Comparison of ENCODE assay signal across 1 cellular context in the genomic region with DNA sequence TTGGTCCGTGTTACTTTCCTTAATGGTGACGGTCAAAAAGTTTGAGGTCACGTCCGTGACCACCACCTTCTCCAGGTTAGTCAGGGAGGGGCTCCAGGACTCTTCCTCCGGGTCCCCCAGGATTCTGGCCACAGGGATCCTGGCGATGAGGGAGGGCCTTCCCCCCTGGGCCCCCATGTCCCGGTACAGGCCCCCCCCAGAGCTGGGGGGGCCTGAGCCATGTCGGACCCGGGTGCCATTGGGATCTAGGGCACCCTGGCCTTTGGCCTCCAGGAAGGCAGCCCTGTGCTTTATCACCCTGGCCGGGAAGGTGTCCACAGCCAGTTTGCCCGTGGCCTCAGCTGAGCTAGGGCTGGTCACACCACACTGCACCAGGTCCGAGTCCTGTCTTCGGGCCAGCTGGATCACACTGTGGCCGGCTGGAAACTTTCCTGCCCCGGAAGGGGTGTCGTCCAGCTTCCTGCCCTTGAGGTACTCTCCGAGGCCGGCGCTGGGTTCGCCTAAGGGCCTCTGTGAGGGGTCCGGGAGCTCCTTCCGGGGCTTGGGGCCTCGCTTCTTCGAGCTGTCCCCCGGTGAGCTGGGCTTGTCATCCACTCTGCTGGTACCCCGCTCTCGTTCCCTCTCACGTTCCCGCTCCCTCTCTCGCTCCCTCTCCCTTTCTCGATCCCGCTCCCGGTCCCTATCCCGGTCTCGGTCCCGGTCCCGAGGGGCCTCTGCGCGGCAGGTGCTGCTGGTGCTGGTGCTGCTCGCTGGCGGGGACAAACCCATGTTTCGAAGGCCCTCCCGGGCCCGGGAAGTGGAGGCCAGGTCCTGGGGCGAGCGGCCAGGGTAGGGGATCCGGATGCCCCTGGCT.
TF ChIP-seq lines count a peak whose summit lies in the region.

No MANE protein-coding gene starts in this region.

TF ChIP-seq in HCT116, 20 proteins besides CTCF, POLR2A, EP300 and RAD21 (continued from another document):
- no peak for TF ChIP-seq POLR2AphosphoS5 (IDR thresholded peaks at IDR 0.05; ENCODE audit: low read depth, low read length)
- no peak for TF ChIP-seq CEBPB (IDR thresholded peaks at IDR 0.05; ENCODE audit: low read depth)
- TF ChIP-seq FOSL1 (IDR thresholded peaks at IDR 0.05; ENCODE audit: low read depth) = no peak
- TF ChIP-seq ELF1 (IDR thresholded peaks at IDR 0.05; ENCODE audit: borderline replicate concordance, low read depth) = no peak
- TF ChIP-seq YY1 (IDR thresholded peaks at IDR 0.05; ENCODE audit: extremely low read depth, insufficient replicate concordance, low read depth, low read length) = no peak
